Comparison of ENCODE assay signal across 35 cellular contexts in the genomic region with DNA sequence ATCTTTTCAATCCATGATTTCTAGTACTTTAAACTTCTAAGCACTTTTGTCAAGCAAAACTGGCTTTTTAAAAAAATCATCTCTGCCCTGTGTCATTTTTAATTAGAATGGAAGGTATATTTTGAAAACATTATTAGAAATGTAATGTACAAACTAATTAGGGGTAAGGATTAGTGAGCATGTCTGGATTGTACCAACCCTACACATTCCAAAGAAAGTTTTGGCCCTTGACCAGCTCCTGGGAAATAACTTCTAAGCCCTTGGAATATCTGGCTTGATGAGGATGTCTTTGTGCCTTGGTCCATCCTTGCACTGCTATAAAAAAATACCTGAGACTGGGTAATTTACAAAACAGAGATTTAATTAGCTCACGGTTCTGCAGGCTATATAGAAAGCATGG.
"Had no signal": no experiment of that assay in that cellular context is flagged by ENCODE, and none has a peak within 500 bp of the region (broad histone marks: within the 10 kb centered on the region; RNA-seq: fewer than 3 reads in every experiment).

No MANE protein-coding gene starts in this region.

- H3K27ac ChIP-seq: KMS-11 had no signal

- H3K4me3 ChIP-seq: MG63 had no signal

- H3K36me3 ChIP-seq: MG63 had no signal

- H3K9ac ChIP-seq: KMS-11 had no signal

- H3K27me3 ChIP-seq: MG63 had no signal

- DNase-seq: Karpas-422, Kasumi-1, KG1, MG63, MM.1S, MV-4-11, NCI-H1048, NCI-H1092, NCI-H1092 treated with DMSO at 0.1 percent for 48 hours, NCI-H1105, NCI-H1105 treated with DMSO at 0.1 percent for 48 hours, NCI-H1417, NCI-H1417 treated with DMSO at 0.1 percent for 48 hours, NCI-H1436, NCI-H1436 treated with DMSO at 0.1 percent for 48 hours, NCI-H146, NCI-H1694, NCI-H1694 treated with DMSO at 0.1 percent for 48 hours, NCI-H187, NCI-H187 treated with DMSO at 0.1 percent for 48 hours, NCI-H1930, NCI-H2029, NCI-H2029 treated with DMSO at 0.1 percent for 48 hours, NCI-H2081, NCI-H2081 treated with DMSO at 0.1 percent for 48 hours, NCI-H2107, NCI-H2171, NCI-H2171 treated with DMSO at 0.1 percent for 48 hours, NCI-H2227 treated with DMSO at 0.1 percent for 48 hours, NCI-H226, NCI-H345, NCI-H446, NCI-H446 treated with DMSO at 0.1 percent for 48 hours, NCI-H510A had no signal

- H3K4me2 ChIP-seq: KMS-11 had no signal
